Comparison of ENCODE assay signal across 7 cellular contexts in the genomic region with DNA sequence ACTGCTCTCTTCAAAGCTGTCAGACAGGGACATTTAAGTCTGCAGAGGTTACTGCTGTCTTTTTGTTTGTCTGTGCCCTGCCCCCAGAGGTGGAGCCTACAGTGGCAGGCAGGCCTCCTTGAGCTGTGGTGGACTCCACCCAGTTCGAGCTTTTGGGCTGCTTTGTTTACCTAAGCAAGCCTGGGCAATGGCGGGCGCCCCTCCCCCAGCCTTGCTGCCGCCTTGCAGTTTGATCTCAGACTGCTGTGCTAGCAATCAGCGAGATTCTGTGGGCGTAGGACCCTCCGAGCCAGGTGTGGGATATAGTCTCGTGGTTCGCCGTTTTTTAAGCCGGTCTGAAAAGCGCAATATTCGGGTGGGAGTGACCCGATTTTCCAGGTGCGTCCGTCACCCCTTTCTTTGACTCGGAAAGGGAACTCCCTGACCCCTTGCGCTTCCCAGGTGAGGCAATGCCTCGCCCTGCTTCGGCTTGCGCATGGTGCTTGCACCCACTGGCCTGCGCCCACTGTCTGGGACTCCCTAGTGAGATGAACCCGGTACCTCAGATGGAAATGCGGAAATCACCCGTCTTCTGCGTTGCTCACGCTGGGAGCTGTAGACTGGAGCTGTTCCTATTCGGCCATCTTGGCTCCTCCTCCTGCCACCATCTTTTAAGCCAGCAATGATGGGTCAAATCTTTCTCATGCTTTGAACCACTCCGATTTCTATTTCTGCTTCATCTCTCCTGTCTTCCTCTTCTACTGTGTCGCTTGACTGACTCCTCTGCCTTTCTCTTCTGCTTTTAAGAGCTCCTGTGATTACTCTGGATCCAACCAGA.
A peak's percentile ranks its signal among the peaks of the same experiment; 100 is the strongest.
DNase-seq lines count a peak whose midpoint lies in the region; ATAC-seq, FAIRE-seq and TF ChIP-seq lines count a peak whose summit lies in the region.
"Not testable (repeated sequence)": the region's sequence is repeated elsewhere in the genome, so short reads cannot be mapped to it uniquely, and the experiment has no call there.

No MANE protein-coding gene starts in this region.

- ATAC-seq in A549 (peak in 1 of 2 experiments; percentile 35; a peak in 1 of 6 replicates), K562 (peak; percentile 69)

- H3K27ac ChIP-seq in A549 (peak overlapping the region; percentile 54 to 64; a peak in 5 of 6 replicates), K562 (ENCODE audit: extremely low read depth, low read depth, low read length) (0 out of 3 replicates have a peak overlapping the region, but pooled peaks have one; percentile 28)
- H3K27ac ChIP-seq in HUES6 (ENCODE audit: low read depth, low read length), result not testable (repeated sequence)

- 36% methylated on average over 8 of the region's 30 CpGs for WGBS in A549 (ENCODE audit: missing lambda C conversion rate)
- 6% methylated on average over 4 of the region's 30 CpGs for WGBS in K562 (ENCODE audit: insufficient coverage, low coverage, missing lambda C conversion rate)

- H3K9ac ChIP-seq in ES-I3 (ENCODE audit: low read depth, low read length), result peak overlapping the region; percentile 31
- peak overlapping the region; percentile 50 for H3K9ac ChIP-seq in HUES6 (ENCODE audit: low read length)
- H3K9ac ChIP-seq in K562 (ENCODE audit: insufficient read depth in 1 of 2, low read depth in 2 of 2, low read length in 2 of 2), result not testable (repeated sequence)

- CTCF ChIA-PET in A549 (lab: Yijun Ruan, JAX); K562 (lab: Yijun Ruan, JAX; ENCODE audit: low intra/inter-chr PET ratio): not testable (repeated sequence)

- not testable (repeated sequence) for H3K4me1 ChIP-seq in A549; ES-I3 (ENCODE audit: insufficient read depth, low read length); HUES6 (ENCODE audit: control insufficient read depth, insufficient read depth, low read length); K562 (replicated peaks in 1 of 2; ENCODE audit: control insufficient read depth in 2 of 2, insufficient read depth in 2 of 2, low read length in 2 of 2)

- POLR2A ChIA-PET in A549 (lab: Yijun Ruan, JAX); K562 (lab: Yijun Ruan, JAX): not testable (repeated sequence)

- H3K9me3 Mint-ChIP-seq in endothelial cell (ENCODE audit: unreplicated experiment), result not testable (repeated sequence)
- peaks cover 27% of the 10 kb centered on the region for H3K9me3 Mint-ChIP-seq in nephron progenitor cell

- H3K36me3 ChIP-seq in ES-I3 (ENCODE audit: insufficient read depth, low read length); HUES6 (ENCODE audit: control insufficient read depth, insufficient read depth, low read length); K562 (ENCODE audit: control insufficient read depth, insufficient read depth, low read length): not testable (repeated sequence)

- H4K20me1 ChIP-seq in K562 (replicated peaks; ENCODE audit: control insufficient read depth, insufficient read depth, low read length), result not testable (repeated sequence)

- not testable (repeated sequence) for H3K9me3 ChIP-seq in A549; ES-I3 (ENCODE audit: control insufficient read depth, insufficient read depth, low read length); HUES6 (ENCODE audit: control insufficient read depth, insufficient read depth, low read depth, low read length); K562 (replicated peaks; ENCODE audit: control insufficient read depth, insufficient read depth, low read depth, low read length)

- DNase-seq in A549 (ENCODE audit: low read depth in 1 of 2, low spot score in 1 of 2) (peak in 1 of 2 experiments; percentile 5), NCI-H748 (lab: John Stamatoyannopoulos, UW; ENCODE audit: unreplicated experiment) (peak; percentile 33), K562 (ENCODE audit: extremely low read depth in 1 of 4, low spot score in 3 of 4) (peak in 1 of 4 experiments; percentile 19)
- DNase-seq in endothelial cell (ENCODE audit: low spot score); nephron progenitor cell: not testable (repeated sequence)

- not testable (repeated sequence) for TF ChIP-seq RAD21 in A549 (conservative IDR thresholded peaks at IDR 0.05 in 1 of 2, IDR thresholded peaks at IDR 0.05 in 1 of 2); K562 (CRISPR knock-in tag; conservative IDR thresholded peaks at IDR 0.05 in 1 of 2, IDR thresholded peaks at IDR 0.05 in 1 of 2)

- H3K36me3 Mint-ChIP-seq in endothelial cell (ENCODE audit: low read depth, unreplicated experiment) (peaks cover 11% of the 10 kb centered on the region), nephron progenitor cell (ENCODE audit: low read depth) (peaks cover 23% of the 10 kb centered on the region)

- in situ Hi-C loops in K562 (cut with MboI), result not testable (repeated sequence)

- H3K27ac Mint-ChIP-seq in endothelial cell (ENCODE audit: unreplicated experiment); nephron progenitor cell: not testable (repeated sequence)

- not testable (repeated sequence) for H3K4me1 Mint-ChIP-seq in endothelial cell (ENCODE audit: unreplicated experiment)
- H3K4me1 Mint-ChIP-seq in nephron progenitor cell, result peaks cover 10% of the 10 kb centered on the region

- not testable (repeated sequence) for H3K27me3 ChIP-seq in HUES6 (ENCODE audit: control insufficient read depth, insufficient read depth, low read length); K562 (ENCODE audit: control insufficient read depth in 2 of 2, insufficient read depth in 2 of 2, low read length in 2 of 2)

- not testable (repeated sequence) for TF ChIP-seq EP300 in A549 (IDR thresholded peaks at IDR 0.05); K562 (IDR thresholded peaks at IDR 0.05; ENCODE audit: low read length)

- TF ChIP-seq CTCF in A549 (IDR thresholded peaks at IDR 0.05); K562 (IDR thresholded peaks at IDR 0.05 in 2 of 3, conservative IDR thresholded peaks at IDR 0.05 in 1 of 3; ENCODE audit: insufficient read depth in 2 of 3, low read depth in 1 of 3, low read length in 3 of 3); endothelial cell (IDR thresholded peaks at IDR 0.05; ENCODE audit: unreplicated experiment); nephron progenitor cell (IDR thresholded peaks at IDR 0.05): not testable (repeated sequence)

- FAIRE-seq in A549 (lab: Jason Lieb, UNC); K562 (lab: Jason Lieb, UNC): not testable (repeated sequence)

- TF ChIP-seq POLR2A in A549 (IDR thresholded peaks at IDR 0.05; ENCODE audit: low read length), result not testable (repeated sequence)
- peak; percentile 61 for TF ChIP-seq POLR2A in K562 (conservative IDR thresholded peaks at IDR 0.05)

- not testable (repeated sequence) for H3K27me3 Mint-ChIP-seq in endothelial cell (ENCODE audit: unreplicated experiment); nephron progenitor cell (ENCODE audit: low read depth, poor library complexity)

- H3K79me2 ChIP-seq in K562 (ENCODE audit: control insufficient read depth, insufficient read depth, low read length), result not testable (repeated sequence)

- peak overlapping the region; percentile 17 for H3K4me3 Mint-ChIP-seq in endothelial cell (ENCODE audit: unreplicated experiment)
- peak overlapping the region; percentile 4 for H3K4me3 Mint-ChIP-seq in nephron progenitor cell

- peak overlapping the region; percentile 37; the same call in 2 of the 3 replicates for H3K4me3 ChIP-seq in A549
- H3K4me3 ChIP-seq in HUES6 (ENCODE audit: low read depth, low read length), result peak overlapping the region; percentile 39; the same call in 1 of the 2 replicates
- H3K4me3 ChIP-seq in K562, result peak overlapping the region; percentile 25; the same call in 1 of the 2 replicates

- BruUV-seq in K562 (replicated peaks; lab: Mats Ljungman, UMichigan), result TSS peak; percentile 79

- intact Hi-C loops in K562 (cut with micrococcal nuclease), result not testable (repeated sequence)

- H3K4me2 ChIP-seq in A549 (peak overlapping the region; percentile 60), K562 (ENCODE audit: insufficient read depth, low read length) (peak overlapping the region; percentile 61)

- H3K9me1 ChIP-seq in K562 (ENCODE audit: control insufficient read depth, insufficient read depth, low read length), result not testable (repeated sequence)

- H2AFZ ChIP-seq in K562 (ENCODE audit: low read depth, low read length), result peak overlapping the region; percentile 95

TF ChIP-seq in K562, 482 proteins besides CTCF, POLR2A, EP300 and RAD21 (continues in another document):
- TF ChIP-seq SMAD4 (CRISPR knock-in tag; conservative IDR thresholded peaks at IDR 0.05), result peak; percentile 61
- TF ChIP-seq, protein P1, sequence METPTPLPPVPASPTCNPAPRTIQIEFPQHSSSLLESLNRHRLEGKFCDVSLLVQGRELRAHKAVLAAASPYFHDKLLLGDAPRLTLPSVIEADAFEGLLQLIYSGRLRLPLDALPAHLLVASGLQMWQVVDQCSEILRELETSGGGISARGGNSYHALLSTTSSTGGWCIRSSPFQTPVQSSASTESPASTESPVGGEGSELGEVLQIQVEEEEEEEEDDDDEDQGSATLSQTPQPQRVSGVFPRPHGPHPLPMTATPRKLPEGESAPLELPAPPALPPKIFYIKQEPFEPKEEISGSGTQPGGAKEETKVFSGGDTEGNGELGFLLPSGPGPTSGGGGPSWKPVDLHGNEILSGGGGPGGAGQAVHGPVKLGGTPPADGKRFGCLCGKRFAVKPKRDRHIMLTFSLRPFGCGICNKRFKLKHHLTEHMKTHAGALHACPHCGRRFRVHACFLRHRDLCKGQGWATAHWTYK (CRISPR knock-in tag; IDR thresholded peaks at IDR 0.05), result peak; percentile 34; the same call in 1 of the 2 replicates
- TF ChIP-seq MAZ (CRISPR knock-in tag; conservative IDR thresholded peaks at IDR 0.05 in 1 of 2, IDR thresholded peaks at IDR 0.05 in 1 of 2), result peak in 1 of 2 experiments; percentile 58; a peak in 1 of 4 replicates
- 0 out of 2 replicates have a peak, but pooled peaks have one; percentile 14 for TF ChIP-seq CTBP1 (IDR thresholded peaks at IDR 0.05; ENCODE audit: borderline replicate concordance)
- TF ChIP-seq GTF2A2 (tag; IDR thresholded peaks at IDR 0.05), result 0 out of 2 replicates have a peak, but pooled peaks have one; percentile 23
- TF ChIP-seq YY1 (IDR thresholded peaks at IDR 0.05; ENCODE audit: borderline replicate concordance in 1 of 3, control insufficient read depth in 1 of 3, extremely low read depth in 1 of 3, insufficient read depth in 3 of 3, insufficient read length in 1 of 3, insufficient replicate concordance in 2 of 3, low read depth in 1 of 3, low read length in 2 of 3), result peak in 2 of 3 experiments; percentile 26 to 60
- TF ChIP-seq OTX1 (CRISPR knock-in tag; IDR thresholded peaks at IDR 0.05), result peak; percentile 68; the same call in 1 of the 2 replicates
- peak; percentile 89 for TF ChIP-seq TAF7 (tag; IDR thresholded peaks at IDR 0.05)
- peak; percentile 86 to 92 for TF ChIP-seq FOXA3 (CRISPR knock-in tag; conservative IDR thresholded peaks at IDR 0.05 in 1 of 2, IDR thresholded peaks at IDR 0.05 in 1 of 2)
- TF ChIP-seq EHMT2 (IDR thresholded peaks at IDR 0.05), result peak; percentile 79; the same call in 1 of the 2 replicates
